In the genomic region with DNA sequence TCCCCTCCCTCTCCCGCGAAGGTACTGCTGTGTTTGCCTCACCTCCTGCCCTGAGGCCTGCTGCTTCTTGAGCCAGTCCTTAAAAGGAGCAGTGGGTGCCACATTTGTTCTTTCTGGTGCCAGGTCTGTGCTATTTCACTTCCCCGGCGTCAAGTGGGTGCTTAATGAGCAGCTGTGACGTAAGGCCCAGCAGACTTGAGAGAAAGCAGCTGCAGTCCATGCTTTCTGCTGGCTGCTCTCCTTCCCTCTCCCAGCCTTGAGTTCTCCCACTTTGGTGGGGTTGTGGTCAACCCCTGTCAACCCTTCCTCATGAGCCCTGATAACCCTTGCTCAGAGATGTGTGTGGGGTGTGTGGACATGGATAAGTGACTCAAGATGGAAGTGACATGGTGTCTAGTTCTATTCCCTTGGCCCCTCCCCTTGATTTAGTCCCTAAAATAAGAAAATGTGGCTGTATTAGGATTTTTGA, we compare ENCODE assay signal across 2 cellular contexts.
TF ChIP-seq lines count a peak whose summit lies in the region.

No MANE protein-coding gene starts in this region.

TF ChIP-seq in SK-N-SH, 30 proteins besides CTCF, POLR2A, EP300 and RAD21:
- TF ChIP-seq MAX (IDR thresholded peaks at IDR 0.05; ENCODE audit: low read depth) (0 out of 2 replicates have a peak, but pooled peaks have one; percentile 18), FOXM1 (IDR thresholded peaks at IDR 0.05; ENCODE audit: low read depth) (no peak), GATA2 (CRISPR knock-in tag; IDR thresholded peaks at IDR 0.05) (no peak)

TF ChIP-seq in SK-N-SH treated with all-trans-retinoic acid at 6 μM for 48 hours, 23 proteins besides CTCF, POLR2A, EP300 and RAD21:
- TF ChIP-seq ESRRG (CRISPR knock-in tag; IDR thresholded peaks at IDR 0.05) (no peak), BACH2 (CRISPR knock-in tag; IDR thresholded peaks at IDR 0.05; ENCODE audit: borderline replicate concordance) (no peak), TCF4 (CRISPR knock-in tag; IDR thresholded peaks at IDR 0.05; ENCODE audit: borderline replicate concordance) (no peak), ZFP30 (CRISPR knock-in tag; IDR thresholded peaks at IDR 0.05) (no peak), ZC3H10 (CRISPR knock-in tag; IDR thresholded peaks at IDR 0.05) (no peak), ARNTL (CRISPR knock-in tag; IDR thresholded peaks at IDR 0.05; ENCODE audit: borderline replicate concordance, low read depth) (no peak), TOX (CRISPR knock-in tag; IDR thresholded peaks at IDR 0.05; ENCODE audit: borderline replicate concordance) (no peak), SNAI2 (CRISPR knock-in tag; IDR thresholded peaks at IDR 0.05) (no peak), PPARA (CRISPR knock-in tag; IDR thresholded peaks at IDR 0.05; ENCODE audit: borderline replicate concordance) (no peak), ZNF8 (CRISPR knock-in tag; IDR thresholded peaks at IDR 0.05) (no peak), OSR1 (CRISPR knock-in tag; IDR thresholded peaks at IDR 0.05) (no peak)
- TF ChIP-seq, protein P1, sequence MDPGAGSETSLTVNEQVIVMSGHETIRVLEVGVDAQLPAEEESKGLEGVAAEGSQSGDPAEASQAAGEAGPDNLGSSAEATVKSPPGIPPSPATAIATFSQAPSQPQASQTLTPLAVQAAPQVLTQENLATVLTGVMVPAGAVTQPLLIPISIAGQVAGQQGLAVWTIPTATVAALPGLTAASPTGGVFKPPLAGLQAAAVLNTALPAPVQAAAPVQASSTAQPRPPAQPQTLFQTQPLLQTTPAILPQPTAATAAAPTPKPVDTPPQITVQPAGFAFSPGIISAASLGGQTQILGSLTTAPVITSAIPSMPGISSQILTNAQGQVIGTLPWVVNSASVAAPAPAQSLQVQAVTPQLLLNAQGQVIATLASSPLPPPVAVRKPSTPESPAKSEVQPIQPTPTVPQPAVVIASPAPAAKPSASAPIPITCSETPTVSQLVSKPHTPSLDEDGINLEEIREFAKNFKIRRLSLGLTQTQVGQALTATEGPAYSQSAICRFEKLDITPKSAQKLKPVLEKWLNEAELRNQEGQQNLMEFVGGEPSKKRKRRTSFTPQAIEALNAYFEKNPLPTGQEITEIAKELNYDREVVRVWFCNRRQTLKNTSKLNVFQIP (CRISPR knock-in tag; IDR thresholded peaks at IDR 0.05; ENCODE audit: borderline replicate concordance, low read depth): no peak
